8 cellular contexts compared by ENCODE assay signal in genomic region chr20:20237093-20237959, GRCh38.
DNase-seq lines count a peak whose midpoint lies in the region; ATAC-seq, FAIRE-seq and TF ChIP-seq lines count a peak whose summit lies in the region.

No MANE protein-coding gene starts in this region.

- H3K27me3 ChIP-seq in A673 (replicated peaks; ENCODE audit: insufficient read depth, low read depth, low read length, poor library complexity): no peaks in the 10 kb centered on the region
- H3K27me3 ChIP-seq in GM06990 (replicated peaks; ENCODE audit: control insufficient read depth, insufficient read depth, low read length): no peaks in the 10 kb centered on the region; the same call in 1 of the 2 replicates
- H3K27me3 ChIP-seq in K562 (ENCODE audit: control insufficient read depth in 2 of 2, insufficient read depth in 2 of 2, low read length in 2 of 2): peaks cover 0 to 5% of the 10 kb centered on the region in 2 experiments; a peak in 3 of 5 replicates

- H3K4me2 ChIP-seq in K562 (ENCODE audit: insufficient read depth, low read length): no peak overlapping the region

- no peak overlapping the region for H3K4me3 ChIP-seq in A673 (ENCODE audit: low read depth, low read length, poor library complexity, severe bottlenecking)
- no peak overlapping the region for H3K4me3 ChIP-seq in GM06990 (replicated peaks; ENCODE audit: low read depth, low read length)
- H3K4me3 ChIP-seq in K562: no peak overlapping the region

- no peaks in the 10 kb centered on the region for H4K20me1 ChIP-seq in K562 (replicated peaks; ENCODE audit: control insufficient read depth, insufficient read depth, low read length)

- TF ChIP-seq EP300 in K562 (IDR thresholded peaks at IDR 0.05; ENCODE audit: low read length): no peak

- H3K27ac Mint-ChIP-seq in stimulated activated effector memory CD8-positive, alpha-beta T cell treated with anti-CD3 and anti-CD28 coated beads, Interleukin-12 subunit alpha, Interleukin-12 subunit beta, amount 100 ng/mL, for 72 hours: no peak overlapping the region

- POLR2A ChIA-PET in A673 (lab: Charles Lee; ENCODE audit: low non-redundant PET) (no interaction called here), K562 (lab: Yijun Ruan, JAX) (no interaction called here)

- H3K4me3 Mint-ChIP-seq in stimulated activated effector memory CD8-positive, alpha-beta T cell treated with anti-CD3 and anti-CD28 coated beads, Interleukin-12 subunit alpha, Interleukin-12 subunit beta, amount 100 ng/mL, for 72 hours: no peak overlapping the region

- CTCF ChIA-PET in A673 (lab: Charles Lee): no interaction called here
- CTCF ChIA-PET in K562 (lab: Yijun Ruan, JAX; ENCODE audit: low intra/inter-chr PET ratio): interaction anchor here (0.7 kb wide), 1 partner anchor 154 kb away, joined by 4 read pairs; no protein-coding TSS in a partner anchor

- H3K4me1 Mint-ChIP-seq in stimulated activated effector memory CD8-positive, alpha-beta T cell treated with anti-CD3 and anti-CD28 coated beads, Interleukin-12 subunit alpha, Interleukin-12 subunit beta, amount 100 ng/mL, for 72 hours: no peaks in the 10 kb centered on the region

- peak; percentile 92 for FAIRE-seq in K562 (lab: Jason Lieb, UNC)

- WGBS in K562 (ENCODE audit: insufficient coverage, low coverage, missing lambda C conversion rate): 3% methylated on average over 8 of the region's 11 CpGs

- in situ Hi-C loops in K562 (cut with MboI): no loop called here

- H3K4me1 ChIP-seq in A673 (ENCODE audit: insufficient read depth, low read length, poor library complexity, severe bottlenecking) (no peaks in the 10 kb centered on the region), K562 (replicated peaks in 1 of 2; ENCODE audit: control insufficient read depth in 2 of 2, insufficient read depth in 2 of 2, low read length in 2 of 2) (peaks cover 0 to 5% of the 10 kb centered on the region in 2 experiments; a peak in 2 of 5 replicates)

- BruUV-seq in A673 (replicated peaks; lab: Mats Ljungman, UMichigan) (no TSS peak), K562 (replicated peaks; lab: Mats Ljungman, UMichigan) (no TSS peak)

- intact Hi-C loops in A673 (cut with micrococcal nuclease; ENCODE audit: unreplicated experiment): loop anchor here (2.0 kb wide), 1 partner anchor 155 kb away; no protein-coding TSS in a partner anchor
- intact Hi-C loops in K562 (cut with micrococcal nuclease): loop anchor here (1.0 kb wide), 1 partner anchor 153 kb away; no protein-coding TSS in a partner anchor

- TF ChIP-seq RAD21 in K562 (CRISPR knock-in tag; conservative IDR thresholded peaks at IDR 0.05 in 1 of 2, IDR thresholded peaks at IDR 0.05 in 1 of 2): peak; percentile 14 to 60; a peak in 3 of 4 replicates

- no peak for TF ChIP-seq POLR2A in K562 (conservative IDR thresholded peaks at IDR 0.05)

- peak; percentile 83 for TF ChIP-seq CTCF in A673 (conservative IDR thresholded peaks at IDR 0.05; ENCODE audit: low read depth, low read length)
- TF ChIP-seq CTCF in GM06990 (IDR thresholded peaks at IDR 0.05; ENCODE audit: insufficient read depth, low read length, poor library complexity, severe bottlenecking): peak; percentile 74
- TF ChIP-seq CTCF in K562 (IDR thresholded peaks at IDR 0.05 in 2 of 3, conservative IDR thresholded peaks at IDR 0.05 in 1 of 3; ENCODE audit: insufficient read depth in 2 of 3, low read depth in 1 of 3, low read length in 3 of 3): peak; percentile 57 to 65 (median 60)

- no peaks in the 10 kb centered on the region for H3K79me2 ChIP-seq in K562 (ENCODE audit: control insufficient read depth, insufficient read depth, low read length)

- no peaks in the 10 kb centered on the region for H3K36me3 Mint-ChIP-seq in stimulated activated effector memory CD8-positive, alpha-beta T cell treated with anti-CD3 and anti-CD28 coated beads, Interleukin-12 subunit alpha, Interleukin-12 subunit beta, amount 100 ng/mL, for 72 hours

- peak; percentile 56 for ATAC-seq in HG03039 (IDR thresholded peaks at IDR 0.05; ENCODE audit: unreplicated experiment)
- ATAC-seq in K562: peak; percentile 78
- peak; percentile 60 for ATAC-seq in stimulated activated effector memory CD8-positive, alpha-beta T cell treated with anti-CD3 and anti-CD28 coated beads, Interleukin-12 subunit alpha, Interleukin-12 subunit beta, amount 100 ng/mL, for 72 hours

- peak; percentile 57 for DNase-seq in A673 (ENCODE audit: low spot score)
- DNase-seq in GM06990 (ENCODE audit: extremely low read depth, insufficient read length): no peak
- DNase-seq in NCI-H82 treated with DMSO at 0.1 percent for 48 hours (lab: John Stamatoyannopoulos, UW; ENCODE audit: unreplicated experiment): peak; percentile 37
- peak; percentile 35 to 54 (median 53) for DNase-seq in K562 (ENCODE audit: extremely low read depth in 1 of 4, low spot score in 3 of 4)
- peak; percentile 74 for DNase-seq in islet precursor cell
- peak in 1 of 2 donors; percentile 58 for DNase-seq in stimulated activated effector memory CD8-positive, alpha-beta T cell treated with anti-CD3 and anti-CD28 coated beads, Interleukin-12 subunit alpha, Interleukin-12 subunit beta, amount 100 ng/mL, for 72 hours (ENCODE audit: low spot score in 2 of 2)
- DNase-seq in NCI-H2107 (lab: John Stamatoyannopoulos, UW): no peak

- no peak overlapping the region for H3K9ac ChIP-seq in K562 (ENCODE audit: insufficient read depth in 1 of 2, low read depth in 2 of 2, low read length in 2 of 2)

- H3K9me3 Mint-ChIP-seq in stimulated activated effector memory CD8-positive, alpha-beta T cell treated with anti-CD3 and anti-CD28 coated beads, Interleukin-12 subunit alpha, Interleukin-12 subunit beta, amount 100 ng/mL, for 72 hours: no peaks in the 10 kb centered on the region

- H3K36me3 ChIP-seq in A673 (ENCODE audit: insufficient read depth, low read length, poor library complexity, severe bottlenecking): no peaks in the 10 kb centered on the region
- no peaks in the 10 kb centered on the region for H3K36me3 ChIP-seq in GM06990 (ENCODE audit: control insufficient read depth, insufficient read depth, low read length)
- no peaks in the 10 kb centered on the region for H3K36me3 ChIP-seq in K562 (ENCODE audit: control insufficient read depth, insufficient read depth, low read length)

- H3K9me1 ChIP-seq in K562 (ENCODE audit: control insufficient read depth, insufficient read depth, low read length): no peaks in the 10 kb centered on the region

- H3K27ac ChIP-seq in A673 (ENCODE audit: low read depth, low read length, poor library complexity, severe bottlenecking) (no peak overlapping the region), K562 (ENCODE audit: extremely low read depth, low read depth, low read length) (no peak overlapping the region)

- no peak overlapping the region for H2AFZ ChIP-seq in K562 (ENCODE audit: low read depth, low read length)

- no peaks in the 10 kb centered on the region for H3K9me3 ChIP-seq in A673 (ENCODE audit: low read depth, low read length, poor library complexity, severe bottlenecking)
- no peaks in the 10 kb centered on the region for H3K9me3 ChIP-seq in K562 (replicated peaks; ENCODE audit: control insufficient read depth, insufficient read depth, low read depth, low read length)

TF ChIP-seq in K562, 482 proteins besides CTCF, POLR2A, EP300 and RAD21:
- no peak for TF ChIP-seq WHSC1 (IDR thresholded peaks at IDR 0.05; ENCODE audit: low read length)
- TF ChIP-seq SMC3 (conservative IDR thresholded peaks at IDR 0.05; ENCODE audit: insufficient read depth, low read depth, low read length): peak; percentile 47; the same call in 1 of the 2 replicates

Comparison
In these comparisons a context has a peak if more than half of its experiments do, and no peak if none do; other contexts are left out.
1. DNase-seq: peak in A673 (single experiment), NCI-H82 treated with DMSO at 0.1 percent for 48 hours (single experiment), K562 (4 of 4) and islet precursor cell (single experiment); none in GM06990 (single experiment) and NCI-H2107 (single experiment).
2. Peak in every context shown above with its lines, with median percentiles within 50 percentile points of each other: CTCF ChIP-seq and ATAC-seq.